Comparison of ENCODE assay signal across 1 cellular context in genomic region chr19:16714702-16715294, GRCh38.
TF ChIP-seq lines count a peak whose summit lies in the region.

No MANE protein-coding gene starts in this region.

TF ChIP-seq in GM23338, 12 proteins besides CTCF, POLR2A, EP300 and RAD21 (continued from another document):
- no peak for TF ChIP-seq REST (IDR thresholded peaks at IDR 0.05; ENCODE audit: unreplicated experiment)
- TF ChIP-seq POLR2AphosphoS5 (IDR thresholded peaks at IDR 0.05; ENCODE audit: low read depth) = no peak
- no peak for TF ChIP-seq EZH2phosphoT487 (IDR thresholded peaks at IDR 0.05; ENCODE audit: unreplicated experiment)
TF ChIP-seq in GM23338: peak in this region for 0.
